ENCODE assay signal across 15 cellular contexts in the genomic region with DNA sequence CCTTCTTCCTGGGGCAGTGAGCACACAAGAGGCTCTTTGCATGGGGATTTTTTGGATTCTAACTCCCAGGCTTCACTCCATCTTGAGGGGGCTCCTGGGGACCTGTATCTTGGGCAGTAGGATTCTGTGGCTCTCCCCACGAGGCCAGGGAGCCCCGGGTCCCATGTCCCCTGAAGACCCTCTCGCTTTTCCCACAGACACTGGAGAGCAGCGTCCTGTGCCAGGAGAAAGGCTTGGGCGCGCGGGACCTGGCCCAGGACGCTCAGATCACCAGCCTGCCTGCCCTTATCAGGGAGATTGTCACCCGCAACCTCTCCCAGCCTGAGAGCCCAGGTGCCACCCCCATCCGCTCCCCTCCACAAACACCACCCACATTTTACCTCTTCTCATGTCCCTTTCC. TPM values are rescaled to one million over a fixed set of nuclear protein-coding genes. Genes with fewer than 3 reads are reported as not detected.
A peak's percentile ranks its signal among the peaks of the same experiment; 100 is the strongest.
DNase-seq lines count a peak whose midpoint lies in the region; ATAC-seq, FAIRE-seq and TF ChIP-seq lines count a peak whose summit lies in the region.
"Had no signal": no experiment of that assay in that cellular context is flagged by ENCODE, and none has a peak within 500 bp of the region (broad histone marks: within the 10 kb centered on the region; RNA-seq: fewer than 3 reads in every experiment).

No MANE protein-coding gene starts in this region.

- H3K27me3 ChIP-seq in SU-DHL-6 (ENCODE audit: low read length) (no peaks in the 10 kb centered on the region), iPS-15b (ENCODE audit: control insufficient read depth, insufficient read depth, low read length) (no peaks in the 10 kb centered on the region)
- H3K27me3 ChIP-seq: body of pancreas had no signal

- H3F3A ChIP-seq in SU-DHL-6 (ENCODE audit: insufficient read depth) = no peaks in the 10 kb centered on the region

- H2AFZ ChIP-seq in SU-DHL-6 (ENCODE audit: low read depth, low read length, severe bottlenecking) = no peak overlapping the region

- no peak for TF ChIP-seq CTCF in SU-DHL-6 (IDR thresholded peaks at IDR 0.05; ENCODE audit: insufficient read depth, low read length, poor library complexity, severe bottlenecking)
- no peak for TF ChIP-seq CTCF in retinal pigment epithelial cell (conservative IDR thresholded peaks at IDR 0.05; ENCODE audit: low read depth, low read length)
- TF ChIP-seq CTCF in coronary artery (IDR thresholded peaks at IDR 0.05) = no peak

- H3K36me3 ChIP-seq in SU-DHL-6 (ENCODE audit: low read length) (no peaks in the 10 kb centered on the region), iPS-15b (ENCODE audit: control insufficient read depth, insufficient read depth, low read length) (peaks cover 5% of the 10 kb centered on the region)

- H3K27ac ChIP-seq in SU-DHL-6 (ENCODE audit: low read depth, low read length) (no peak overlapping the region), coronary artery (no peak overlapping the region)

- no peak for FAIRE-seq in GM12892 (lab: Jason Lieb, UNC)

- no peak overlapping the region for H3K4me3 ChIP-seq in SU-DHL-6 (ENCODE audit: insufficient read depth, low read length, poor library complexity, severe bottlenecking)
- H3K4me3 ChIP-seq in iPS-15b (ENCODE audit: low read depth, low read length) = peak overlapping the region; percentile 66
- H3K4me3 ChIP-seq in retinal pigment epithelial cell (ENCODE audit: low read length) = peak overlapping the region; percentile 61
- no peak overlapping the region for H3K4me3 ChIP-seq in coronary artery
- H3K4me3 ChIP-seq: body of pancreas had no signal

- H3K4me3 Mint-ChIP-seq in T-helper 1 cell treated with Interleukin-12 subunit alpha and Interleukin-12 subunit beta and Interleukin-4 antibody, amounts not matched to agents 30 μg/mL and 1 μg/mL, for 36 hours = no peak overlapping the region
- H3K4me3 Mint-ChIP-seq in stimulated activated memory B cell treated with anti-CD40 and anti-IgM and Interleukin-4, amounts not matched to agents 10 μg/mL and 1 μg/mL and 100 μg/mL, for 72 hours = no peak overlapping the region

- H3K4me2 ChIP-seq in SU-DHL-6 (ENCODE audit: low read depth, low read length, poor library complexity, severe bottlenecking) = no peak overlapping the region

- no peak for ATAC-seq in stimulated activated memory B cell treated with anti-CD40 and anti-IgM and Interleukin-4, amounts not matched to agents 10 μg/mL and 1 μg/mL and 100 μg/mL, for 72 hours

- H3K9me2 ChIP-seq in SU-DHL-6 (replicated peaks; ENCODE audit: insufficient read depth, low read length) = no peaks in the 10 kb centered on the region

- TF ChIP-seq POLR2A in GM12892 (IDR thresholded peaks at IDR 0.05; ENCODE audit: low read depth, low read length) = no peak

- no peak for DNase-seq in T-helper 1 cell
- DNase-seq in retinal pigment epithelial cell (ENCODE audit: low read depth) = no peak
- no peak for DNase-seq in coronary artery (ENCODE audit: low spot score)
- no peak for DNase-seq in GM12892 (ENCODE audit: insufficient read length)
- DNase-seq: 8988T; activated CD4-positive, CD25-positive, alpha-beta regulatory T cell treated with anti-CD3 and anti-CD28 coated beads, Interleukin-2, amount 50 U/mL, for 72 hours; GOT3; natural killer cell; NCI-H2107; SW 1271 had no signal

- H3K9me3 ChIP-seq in SU-DHL-6 (ENCODE audit: insufficient read depth, low read length) (no peaks in the 10 kb centered on the region), iPS-15b (ENCODE audit: control insufficient read depth, insufficient read depth, low read length) (no peaks in the 10 kb centered on the region)
- H3K9me3 ChIP-seq: body of pancreas had no signal

- H3K4me1 Mint-ChIP-seq in T-helper 1 cell treated with Interleukin-12 subunit alpha and Interleukin-12 subunit beta and Interleukin-4 antibody, amounts not matched to agents 30 μg/mL and 1 μg/mL, for 36 hours (ENCODE audit: low read depth) = peaks cover 7% of the 10 kb centered on the region
- peaks cover 29% of the 10 kb centered on the region for H3K4me1 Mint-ChIP-seq in stimulated activated memory B cell treated with anti-CD40 and anti-IgM and Interleukin-4, amounts not matched to agents 10 μg/mL and 1 μg/mL and 100 μg/mL, for 72 hours

- H3K9me3 Mint-ChIP-seq in T-helper 1 cell treated with Interleukin-12 subunit alpha and Interleukin-12 subunit beta and Interleukin-4 antibody, amounts not matched to agents 30 μg/mL and 1 μg/mL, for 36 hours = no peaks in the 10 kb centered on the region
- H3K9me3 Mint-ChIP-seq in stimulated activated memory B cell treated with anti-CD40 and anti-IgM and Interleukin-4, amounts not matched to agents 10 μg/mL and 1 μg/mL and 100 μg/mL, for 72 hours = no peaks in the 10 kb centered on the region
- H3K9me3 Mint-ChIP-seq: natural killer cell had no signal

- H4K20me1 ChIP-seq in SU-DHL-6 (ENCODE audit: low read depth, low read length) = no peaks in the 10 kb centered on the region

- H3K9ac ChIP-seq in SU-DHL-6 (ENCODE audit: low read length) (0 out of 2 replicates have a peak overlapping the region, but pooled peaks have one; percentile 28), iPS-15b (ENCODE audit: low read depth, low read length) (peak overlapping the region; percentile 54)

- peak overlapping the region; percentile 31 for H3K27ac Mint-ChIP-seq in T-helper 1 cell treated with Interleukin-12 subunit alpha and Interleukin-12 subunit beta and Interleukin-4 antibody, amounts not matched to agents 30 μg/mL and 1 μg/mL, for 36 hours
- no peak overlapping the region for H3K27ac Mint-ChIP-seq in stimulated activated memory B cell treated with anti-CD40 and anti-IgM and Interleukin-4, amounts not matched to agents 10 μg/mL and 1 μg/mL and 100 μg/mL, for 72 hours

- no peaks in the 10 kb centered on the region for H3K79me2 ChIP-seq in SU-DHL-6 (ENCODE audit: insufficient read depth, low read length)

- no peaks in the 10 kb centered on the region for H3K36me3 Mint-ChIP-seq in T-helper 1 cell treated with Interleukin-12 subunit alpha and Interleukin-12 subunit beta and Interleukin-4 antibody, amounts not matched to agents 30 μg/mL and 1 μg/mL, for 36 hours (ENCODE audit: low read depth)
- no peaks in the 10 kb centered on the region for H3K36me3 Mint-ChIP-seq in stimulated activated memory B cell treated with anti-CD40 and anti-IgM and Interleukin-4, amounts not matched to agents 10 μg/mL and 1 μg/mL and 100 μg/mL, for 72 hours
- H3K36me3 Mint-ChIP-seq: natural killer cell had no signal

- no peaks in the 10 kb centered on the region for H3K27me3 Mint-ChIP-seq in T-helper 1 cell treated with Interleukin-12 subunit alpha and Interleukin-12 subunit beta and Interleukin-4 antibody, amounts not matched to agents 30 μg/mL and 1 μg/mL, for 36 hours (ENCODE audit: low read depth)
- H3K27me3 Mint-ChIP-seq in stimulated activated memory B cell treated with anti-CD40 and anti-IgM and Interleukin-4, amounts not matched to agents 10 μg/mL and 1 μg/mL and 100 μg/mL, for 72 hours = no peaks in the 10 kb centered on the region

- peaks cover 5% of the 10 kb centered on the region for H3K4me1 ChIP-seq in iPS-15b (ENCODE audit: control insufficient read depth, insufficient read depth, low read length)

RNA-seq across cellular contexts. Expression of a gene that starts 0.7 kb away (rescaled TPM):
- 3.1 TPM for polyA plus RNA-seq in GM12892 (2012; ENCODE audit: missing spikeins)

RNA-seq across cellular contexts. Expression of a gene that starts 26.7 kb away (rescaled TPM):
- polyA plus RNA-seq in GM12892 (2012; ENCODE audit: missing spikeins) = 139 TPM

RNA-seq across cellular contexts. Expression of a gene that starts 58.0 kb away (rescaled TPM):
- polyA plus RNA-seq in GM12892 (2012; ENCODE audit: missing spikeins) = not detected

Comparison
In these comparisons a context has a peak if more than half of its experiments do, and no peak if none do; other contexts are left out.
1. H3K4me3 ChIP-seq: peak in iPS-15b (single experiment) and retinal pigment epithelial cell (single experiment); none in SU-DHL-6 (single experiment) and coronary artery (single experiment).